Comparison of ENCODE assay signal across 12 cellular contexts in genomic region chr11:10327254-10327653, GRCh38. TPM values are rescaled to one million over a fixed set of nuclear protein-coding genes. Genes with fewer than 3 reads are reported as not detected.
A peak's percentile ranks its signal among the peaks of the same experiment; 100 is the strongest.
DNase-seq lines count a peak whose midpoint lies in the region; ATAC-seq and TF ChIP-seq lines count a peak whose summit lies in the region.
"Had no signal": no experiment of that assay in that cellular context is flagged by ENCODE, and none has a peak within 500 bp of the region (broad histone marks: within the 10 kb centered on the region; RNA-seq: fewer than 3 reads in every experiment).

No MANE protein-coding gene starts in this region.

- DNase-seq in M059J (ENCODE audit: low read depth) = peak; percentile 48
- DNase-seq in breast epithelium (ENCODE audit: low spot score in 2 of 2) = no peak
- DNase-seq in hepatocyte (ENCODE audit: low spot score) = no peak
- DNase-seq in tibial artery = no peak
- DNase-seq in chondrocyte (ENCODE audit: low spot score) = no peak
- DNase-seq: DMS79, NCI-H187, psoas muscle had no signal

- TF ChIP-seq POLR2A in breast epithelium (IDR thresholded peaks at IDR 0.05) = no peak

- no peak overlapping the region for H3K27ac Mint-ChIP-seq in chondrocyte (ENCODE audit: unreplicated experiment)
- H3K27ac Mint-ChIP-seq: memory B cell had no signal

- TF ChIP-seq CTCF in breast epithelium (IDR thresholded peaks at IDR 0.05) (no peak), hepatocyte (IDR thresholded peaks at IDR 0.05; ENCODE audit: poor library complexity) (no peak), tibial artery (IDR thresholded peaks at IDR 0.05) (no peak), chondrocyte (IDR thresholded peaks at IDR 0.05) (no peak)

- H3K27me3 Mint-ChIP-seq in chondrocyte (ENCODE audit: low read depth) = no peaks in the 10 kb centered on the region

- no peaks in the 10 kb centered on the region for H3K9me2 ChIP-seq in hepatocyte (replicated peaks; ENCODE audit: insufficient read depth)

- ATAC-seq in HG03342 (IDR thresholded peaks at IDR 0.05; ENCODE audit: unreplicated experiment) (no peak), HG03439 (IDR thresholded peaks at IDR 0.05; ENCODE audit: unreplicated experiment) (no peak)

- H3K79me2 ChIP-seq in hepatocyte = no peaks in the 10 kb centered on the region

- intact Hi-C loops in breast epithelium (cut with DNase I; ENCODE audit: low total_unique reads) (no loop called here), tibial artery (cut with DNase I; ENCODE audit: low total_unique reads) (no loop called here)

- H3K4me1 Mint-ChIP-seq in chondrocyte (ENCODE audit: low read depth) = peaks cover 72% of the 10 kb centered on the region
- H3K4me1 Mint-ChIP-seq: memory B cell had no signal

- no peak overlapping the region for H3K4me2 ChIP-seq in hepatocyte

- no peaks in the 10 kb centered on the region for H3K9me3 Mint-ChIP-seq in chondrocyte (ENCODE audit: low read depth)
- H3K9me3 Mint-ChIP-seq: memory B cell had no signal

- H3K36me3 ChIP-seq in breast epithelium = no peaks in the 10 kb centered on the region
- no peaks in the 10 kb centered on the region for H3K36me3 ChIP-seq in hepatocyte (replicated peaks; ENCODE audit: insufficient read depth, low read depth)
- H3K36me3 ChIP-seq in tibial artery = no peaks in the 10 kb centered on the region

- H3K9me3 ChIP-seq in breast epithelium = no peaks in the 10 kb centered on the region
- no peaks in the 10 kb centered on the region for H3K9me3 ChIP-seq in hepatocyte (ENCODE audit: low read depth)
- no peaks in the 10 kb centered on the region for H3K9me3 ChIP-seq in tibial artery
- H3K9me3 ChIP-seq: psoas muscle had no signal

- peak overlapping the region; percentile 44 to 81 for H3K27ac ChIP-seq in breast epithelium
- H3K27ac ChIP-seq in hepatocyte = peak overlapping the region; percentile 81
- H3K27ac ChIP-seq in tibial artery = peak overlapping the region; percentile 56 to 82
- H3K27ac ChIP-seq: psoas muscle had no signal

- H3K4me3 ChIP-seq in breast epithelium (no peak overlapping the region), hepatocyte (no peak overlapping the region), tibial artery (no peak overlapping the region)
- H3K4me3 ChIP-seq: psoas muscle had no signal

- H3K4me3 Mint-ChIP-seq in chondrocyte (ENCODE audit: unreplicated experiment) = no peak overlapping the region
- H3K4me3 Mint-ChIP-seq: memory B cell had no signal

- H2AFZ ChIP-seq in hepatocyte = no peak overlapping the region

- no peaks in the 10 kb centered on the region for H3K36me3 Mint-ChIP-seq in chondrocyte (ENCODE audit: low read depth)
- H3K36me3 Mint-ChIP-seq: memory B cell had no signal

- H3K4me1 ChIP-seq in breast epithelium (no peaks in the 10 kb centered on the region), hepatocyte (ENCODE audit: insufficient read depth) (peaks cover 56% of the 10 kb centered on the region), tibial artery (peaks cover 5 to 67% (median 39%) of the 10 kb centered on the region in 4 donors)

- H3K27me3 ChIP-seq in breast epithelium (no peaks in the 10 kb centered on the region), hepatocyte (no peaks in the 10 kb centered on the region), tibial artery (no peaks in the 10 kb centered on the region)

- H4K20me1 ChIP-seq in hepatocyte (ENCODE audit: insufficient read depth, poor library complexity, severe bottlenecking) = no peaks in the 10 kb centered on the region

RNA-seq across cellular contexts. Expression of gene ADM, which starts 22.4 kb away (rescaled TPM):
- 283 and 361 TPM in 2 replicates for total RNA-seq in M059J (2014; rRNA removed; shearing (Covaris generic))
- 100 to 1,000 TPM in 2 of 3 donors, 10 to 100 TPM in 1; 77.1 to 279 (median 252) TPM for total RNA-seq in breast epithelium
- 74.1 and 87.8 TPM in 2 replicates for total RNA-seq in hepatocyte
- 84.6 and 90.3 TPM in 2 replicates for polyA plus RNA-seq in hepatocyte
- 33.0 to 53.8 TPM (median 49.2 TPM) in 3 replicates for total RNA-seq in chondrocyte
- total RNA-seq: HT1080 had no signal

RNA-seq across cellular contexts. Expression of gene SBF2, which starts 33.2 kb away (rescaled TPM):
- total RNA-seq in M059J (2014; rRNA removed; shearing (Covaris generic)) = 19.2 and 30.5 TPM in 2 replicates
- total RNA-seq in breast epithelium (10 to 100 TPM; 74.8 to 91.9 (median 88.2) TPM), hepatocyte (74.4 and 83.2 TPM in 2 replicates), chondrocyte (44.5 to 49.2 TPM (median 47.8 TPM) in 3 replicates)
- polyA plus RNA-seq in hepatocyte = 25.7 and 32.7 TPM in 2 replicates
